11 cellular contexts compared by ENCODE assay signal in genomic region chr3:105938101-105938500, GRCh38.
DNase-seq lines count a peak whose midpoint lies in the region; ATAC-seq and TF ChIP-seq lines count a peak whose summit lies in the region.
"Had no signal": no experiment of that assay in that cellular context is flagged by ENCODE, and none has a peak within 500 bp of the region (broad histone marks: within the 10 kb centered on the region; RNA-seq: fewer than 3 reads in every experiment).

No MANE protein-coding gene starts in this region.

- DNase-seq in H4 (ENCODE audit: low spot score), result peak; percentile 9
- peak; percentile 70 for DNase-seq in adipocyte (ENCODE audit: low read depth)
- no peak for DNase-seq in left ventricle myocardium inferior
- DNase-seq in hippocampal formation (lab: John Stamatoyannopoulos, UW), result no peak
- DNase-seq in activated CD4-positive, alpha-beta memory T cell treated with anti-CD3 and anti-CD28 coated beads for 36 hours, result no peak
- DNase-seq in DMS53 (lab: John Stamatoyannopoulos, UW), result no peak
- DNase-seq: activated CD4-positive, alpha-beta T cell treated with anti-CD3 and anti-CD28 coated beads, Interleukin-2, amount 50 U/mL, for 4 hours; NCI-H526; nephron progenitor cell had no signal

- H3K9ac ChIP-seq in adipocyte (ENCODE audit: low read length), result peak overlapping the region; percentile 19
- H3K9ac ChIP-seq in skeletal muscle satellite cell (ENCODE audit: low read depth, low read length), result peak overlapping the region; percentile 59

- peak overlapping the region; percentile 62 for H3K27ac ChIP-seq in left ventricle myocardium inferior (replicated peaks)

- peak overlapping the region; percentile 55 for H3K4me3 ChIP-seq in adipocyte (ENCODE audit: low read length)
- peak overlapping the region; percentile 42 for H3K4me3 ChIP-seq in left ventricle myocardium inferior
- peak overlapping the region; percentile 21 for H3K4me3 ChIP-seq in skeletal muscle satellite cell (ENCODE audit: low read length)

- no peaks in the 10 kb centered on the region for H3K36me3 ChIP-seq in adipocyte (ENCODE audit: control insufficient read depth, insufficient read depth, low read length, severe bottlenecking)
- no peaks in the 10 kb centered on the region for H3K36me3 ChIP-seq in left ventricle myocardium inferior
- no peaks in the 10 kb centered on the region for H3K36me3 ChIP-seq in skeletal muscle satellite cell (ENCODE audit: insufficient read depth, low read length)

- POLR2A ChIA-PET in activated CD4-positive, alpha-beta memory T cell treated with anti-CD3 and anti-CD28 coated beads for 36 hours (lab: Charles Lee), result no interaction called here

- H3K9me3 ChIP-seq in adipocyte (ENCODE audit: control insufficient read depth, low read length) (no peaks in the 10 kb centered on the region), left ventricle myocardium inferior (replicated peaks) (no peaks in the 10 kb centered on the region), skeletal muscle satellite cell (replicated peaks; ENCODE audit: low read length) (no peaks in the 10 kb centered on the region)

- H3K4me3 Mint-ChIP-seq in activated CD4-positive, alpha-beta memory T cell treated with anti-CD3 and anti-CD28 coated beads for 36 hours, result no peak overlapping the region
- H3K4me3 Mint-ChIP-seq: nephron progenitor cell had no signal

- intact Hi-C loops in left ventricle myocardium inferior (cut with micrococcal nuclease), result no loop called here
- intact Hi-C loops in activated CD4-positive, alpha-beta memory T cell treated with anti-CD3 and anti-CD28 coated beads for 36 hours (cut with micrococcal nuclease), result no loop called here

- no peaks in the 10 kb centered on the region for H3K4me1 Mint-ChIP-seq in activated CD4-positive, alpha-beta memory T cell treated with anti-CD3 and anti-CD28 coated beads for 36 hours (ENCODE audit: low read depth)

- H3K4me2 ChIP-seq in skeletal muscle satellite cell (ENCODE audit: low read length), result peak overlapping the region; percentile 68

- ATAC-seq in GM19035 (IDR thresholded peaks at IDR 0.05; ENCODE audit: unreplicated experiment), result no peak

- CTCF ChIA-PET in activated CD4-positive, alpha-beta memory T cell treated with anti-CD3 and anti-CD28 coated beads for 36 hours (lab: Charles Lee), result no interaction called here

- no peak for TF ChIP-seq CTCF in left ventricle myocardium inferior (IDR thresholded peaks at IDR 0.05; ENCODE audit: borderline replicate concordance)

- H3K4me1 ChIP-seq in adipocyte (ENCODE audit: control insufficient read depth, insufficient read depth, low read length), result peaks cover 14% of the 10 kb centered on the region
- H3K4me1 ChIP-seq in left ventricle myocardium inferior, result peaks cover 31% of the 10 kb centered on the region
- H3K4me1 ChIP-seq in skeletal muscle satellite cell (ENCODE audit: control insufficient read depth, insufficient read depth, low read length), result peaks cover 15% of the 10 kb centered on the region

- no peaks in the 10 kb centered on the region for H3K9me3 Mint-ChIP-seq in activated CD4-positive, alpha-beta memory T cell treated with anti-CD3 and anti-CD28 coated beads for 36 hours
- H3K9me3 Mint-ChIP-seq: nephron progenitor cell had no signal

- no peaks in the 10 kb centered on the region for H3K27me3 Mint-ChIP-seq in activated CD4-positive, alpha-beta memory T cell treated with anti-CD3 and anti-CD28 coated beads for 36 hours

- no peaks in the 10 kb centered on the region for H3K36me3 Mint-ChIP-seq in activated CD4-positive, alpha-beta memory T cell treated with anti-CD3 and anti-CD28 coated beads for 36 hours

- H3K27me3 ChIP-seq in adipocyte (replicated peaks; ENCODE audit: control insufficient read depth, insufficient read depth, low read length) (no peaks in the 10 kb centered on the region), left ventricle myocardium inferior (ENCODE audit: low read depth) (no peaks in the 10 kb centered on the region), skeletal muscle satellite cell (ENCODE audit: control insufficient read depth, insufficient read depth, low read length) (no peaks in the 10 kb centered on the region)

- no peak overlapping the region for H3K27ac Mint-ChIP-seq in activated CD4-positive, alpha-beta memory T cell treated with anti-CD3 and anti-CD28 coated beads for 36 hours
- H3K27ac Mint-ChIP-seq: nephron progenitor cell had no signal

Comparison
In these comparisons a context has a peak if more than half of its experiments do, and no peak if none do; other contexts are left out.
1. DNase-seq: peak in H4 (single experiment) and adipocyte (single experiment); none in left ventricle myocardium inferior (single experiment), hippocampal formation (0 of 2), activated CD4-positive, alpha-beta memory T cell treated with anti-CD3 and anti-CD28 coated beads for 36 hours (single experiment) and DMS53 (single experiment).
2. Peak in every context shown above with its lines, with median percentiles within 50 percentile points of each other: H3K4me3 ChIP-seq.